ENCODE assay signal across 21 cellular contexts in the genomic region with DNA sequence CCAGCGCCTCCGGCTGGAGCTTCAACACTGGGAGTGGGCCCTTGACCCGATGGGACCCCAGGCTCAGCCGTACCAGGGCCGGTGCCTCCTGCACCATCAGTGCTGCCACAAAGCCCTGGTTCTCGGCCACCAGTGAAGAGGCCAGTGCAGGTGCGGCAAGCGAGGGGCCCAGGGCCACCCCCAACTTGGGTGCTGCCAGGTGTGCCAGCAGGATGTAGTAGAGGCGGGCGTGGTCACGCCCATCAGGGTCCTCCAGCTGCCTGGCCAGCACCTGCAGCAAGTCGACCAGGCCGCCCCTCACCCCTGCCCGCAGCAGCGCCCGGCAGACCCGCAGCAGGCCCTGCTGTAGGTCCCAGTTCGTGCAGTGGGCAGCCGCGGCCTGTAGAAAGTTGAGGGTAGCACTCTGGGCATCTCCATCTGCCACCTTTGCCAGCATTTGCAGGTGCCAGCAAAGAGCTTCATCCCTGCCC. TPM values are rescaled to one million over a fixed set of nuclear protein-coding genes. Genes with fewer than 3 reads are reported as not detected.
DNase-seq lines count a peak whose midpoint lies in the region; ATAC-seq and TF ChIP-seq lines count a peak whose summit lies in the region.
"Had no signal": no experiment of that assay in that cellular context is flagged by ENCODE, and none has a peak within 500 bp of the region (broad histone marks: within the 10 kb centered on the region; RNA-seq: fewer than 3 reads in every experiment).

No MANE protein-coding gene starts in this region.

- BruUV-seq in PC-3 (replicated peaks; lab: Mats Ljungman, UMichigan), result no TSS peak
- no TSS peak for BruUV-seq in PC-9 (replicated peaks; lab: Mats Ljungman, UMichigan)

- POLR2A ChIA-PET in activated CD4-positive, alpha-beta memory T cell treated with anti-CD3 and anti-CD28 coated beads, Interleukin-2, amount 10 ng/mL, durations not matched to agents 7 days and 5 days (lab: Charles Lee), result interaction anchor here (2.0 to 5.3 kb wide), 4 partner anchors 40 to 80 kb away, joined by 11 to 32 read pairs (median 28); a partner anchor contains a TSS
- POLR2A ChIA-PET in activated CD4-positive, alpha-beta memory T cell treated with anti-CD3 and anti-CD28 coated beads for 36 hours (lab: Charles Lee), result interaction anchor here (2.0 kb wide), 1 partner anchor 81 kb away, joined by 7 read pairs; no protein-coding TSS in a partner anchor
- POLR2A ChIA-PET in PC-3 (lab: Charles Lee; ENCODE audit: unreplicated experiment) (no interaction called here), PC-9 (lab: Charles Lee; ENCODE audit: unreplicated experiment) (no interaction called here)

- peaks cover 22% of the 10 kb centered on the region for H4K20me1 ChIP-seq in PC-3 (ENCODE audit: low read length)
- no peaks in the 10 kb centered on the region; the same call in 1 of the 2 replicates for H4K20me1 ChIP-seq in PC-9 (ENCODE audit: insufficient read depth)

- CTCF ChIA-PET in activated CD4-positive, alpha-beta memory T cell treated with anti-CD3 and anti-CD28 coated beads, Interleukin-2, amount 10 ng/mL, durations not matched to agents 7 days and 5 days (lab: Charles Lee), result interaction anchor here (0.9 to 5.3 kb wide), 9 partner anchors 8 to 244 kb away, joined by 4 to 126 read pairs (median 18); a partner anchor contains a TSS
- CTCF ChIA-PET in activated CD4-positive, alpha-beta memory T cell treated with anti-CD3 and anti-CD28 coated beads for 36 hours (lab: Charles Lee), result interaction anchor here (1.2 to 6.7 kb wide), 17 partner anchors 8 to 210 kb away, joined by 3 to 126 read pairs (median 16); a partner anchor contains a TSS
- CTCF ChIA-PET in PC-3 (lab: Charles Lee), result interaction anchor here (1.8 kb wide), 1 partner anchor 208 kb away, joined by 4 read pairs; no protein-coding TSS in a partner anchor
- CTCF ChIA-PET in PC-9 (lab: Charles Lee), result interaction anchor here (0.8 to 2.7 kb wide), 5 partner anchors 15 to 66 kb away, joined by 3 to 22 read pairs (median 12); a partner anchor contains a TSS

- TF ChIP-seq CTCF in PC-3 (conservative IDR thresholded peaks at IDR 0.05; ENCODE audit: low read depth, low read length), result no peak
- TF ChIP-seq CTCF in spleen (IDR thresholded peaks at IDR 0.05 in 8 of 11, conservative IDR thresholded peaks at IDR 0.05 in 3 of 11), result no peak
- no peak for TF ChIP-seq CTCF in natural killer cell (IDR thresholded peaks at IDR 0.05)
- TF ChIP-seq CTCF in PC-9 (conservative IDR thresholded peaks at IDR 0.05), result no peak

- peak overlapping the region; percentile 96 for H3K4me2 ChIP-seq in PC-3 (ENCODE audit: low read length)
- no peak overlapping the region for H3K4me2 ChIP-seq in PC-9

- peaks cover 15% of the 10 kb centered on the region for H3K4me1 Mint-ChIP-seq in activated CD4-positive, alpha-beta memory T cell treated with anti-CD3 and anti-CD28 coated beads, Interleukin-2, amount 10 ng/mL, durations not matched to agents 7 days and 5 days
- peaks cover 16% of the 10 kb centered on the region for H3K4me1 Mint-ChIP-seq in activated CD4-positive, alpha-beta memory T cell treated with anti-CD3 and anti-CD28 coated beads for 36 hours (ENCODE audit: low read depth)
- peaks cover 13 to 14% of the 10 kb centered on the region in 2 donors for H3K4me1 Mint-ChIP-seq in effector memory CD8-positive, alpha-beta T cell (ENCODE audit: low read depth in 2 of 2)
- H3K4me1 Mint-ChIP-seq in natural killer cell, result peaks cover 6 to 20% of the 10 kb centered on the region in 2 donors
- H3K4me1 Mint-ChIP-seq: endodermal cell had no signal

- H3K4me1 ChIP-seq in PC-3 (ENCODE audit: insufficient read depth, low read length), result peaks cover 23% of the 10 kb centered on the region
- peaks cover 9 to 76% (median 50%) of the 10 kb centered on the region in 6 donors for H3K4me1 ChIP-seq in spleen
- peaks cover 28% of the 10 kb centered on the region for H3K4me1 ChIP-seq in PC-9 (replicated peaks; ENCODE audit: insufficient read depth)

- intact Hi-C loops in activated CD4-positive, alpha-beta memory T cell treated with anti-CD3 and anti-CD28 coated beads for 36 hours (cut with micrococcal nuclease), result no loop called here
- intact Hi-C loops in PC-3 (cut with micrococcal nuclease), result no loop called here
- intact Hi-C loops in spleen (cut with DNase I; ENCODE audit: low total_unique reads), result loop anchor here (10.0 kb wide), 1 partner anchor 54 kb away; a partner anchor contains a TSS
- intact Hi-C loops in natural killer cell (cut with micrococcal nuclease), result no loop called here
- intact Hi-C loops in PC-9 (cut with micrococcal nuclease; ENCODE audit: unreplicated experiment), result no loop called here

- H3K27ac ChIP-seq in PC-3 (ENCODE audit: low read length), result no peak overlapping the region
- peak overlapping the region in 6 of 8 donors; percentile 89 to 97 (median 92) for H3K27ac ChIP-seq in spleen
- no peak overlapping the region for H3K27ac ChIP-seq in PC-9
- H3K27ac ChIP-seq: adrenal gland, psoas muscle, thoracic aorta had no signal

- H3K9me2 ChIP-seq in PC-3 (replicated peaks; ENCODE audit: low read length) (no peaks in the 10 kb centered on the region), PC-9 (ENCODE audit: insufficient read depth) (no peaks in the 10 kb centered on the region)

- peaks cover 7% of the 10 kb centered on the region for H3K27me3 Mint-ChIP-seq in activated CD4-positive, alpha-beta memory T cell treated with anti-CD3 and anti-CD28 coated beads, Interleukin-2, amount 10 ng/mL, durations not matched to agents 7 days and 5 days
- no peaks in the 10 kb centered on the region for H3K27me3 Mint-ChIP-seq in activated CD4-positive, alpha-beta memory T cell treated with anti-CD3 and anti-CD28 coated beads for 36 hours
- no peaks in the 10 kb centered on the region for H3K27me3 Mint-ChIP-seq in effector memory CD8-positive, alpha-beta T cell
- H3K27me3 Mint-ChIP-seq in natural killer cell (ENCODE audit: low read depth in 2 of 2), result no peaks in the 10 kb centered on the region
- H3K27me3 Mint-ChIP-seq: CD4-positive, CD25-positive, alpha-beta regulatory T cell had no signal

- H3F3A ChIP-seq in PC-3 (ENCODE audit: low read length, unreplicated experiment), result no peaks in the 10 kb centered on the region
- peaks cover 33% of the 10 kb centered on the region for H3F3A ChIP-seq in PC-9 (ENCODE audit: insufficient read depth, low read depth)

- DNase-seq in activated CD4-positive, alpha-beta memory T cell treated with anti-CD3 and anti-CD28 coated beads, Interleukin-2, amount 10 ng/mL, durations not matched to agents 7 days and 5 days, result peak; percentile 15
- DNase-seq in activated CD4-positive, alpha-beta memory T cell treated with anti-CD3 and anti-CD28 coated beads for 36 hours, result no peak
- DNase-seq in PC-3 (no peak), spleen (no peak), natural killer cell (no peak), PC-9 (no peak)
- DNase-seq in effector memory CD8-positive, alpha-beta T cell, result no peak
- DNase-seq: 8988T; CD4-positive, CD25-positive, alpha-beta regulatory T cell; left colon; NCI-H2029; NCI-H526 treated with DMSO at 0.1 percent for 48 hours; psoas muscle had no signal

- H3K9ac ChIP-seq in PC-3 (ENCODE audit: low read length), result no peak overlapping the region

- H3K4me3 ChIP-seq in PC-3 (ENCODE audit: low read length) (peak overlapping the region; percentile 84; the same call in 1 of the 2 replicates), spleen (peak overlapping the region in 6 of 8 donors; percentile 60 to 99 (median 88)), PC-9 (no peak overlapping the region)

- H3K36me3 ChIP-seq in PC-3 (ENCODE audit: low read depth, low read length), result peaks cover 19% of the 10 kb centered on the region; the same call in 1 of the 2 replicates
- H3K36me3 ChIP-seq in spleen, result peaks cover 0 to 35% (median 22%) of the 10 kb centered on the region in 6 donors
- H3K36me3 ChIP-seq in PC-9 (ENCODE audit: low read depth), result 0 out of 2 replicates have a peak, but pooled peaks cover 3% of the 10 kb centered on the region

- no peak for TF ChIP-seq POLR2A in spleen (IDR thresholded peaks at IDR 0.05)

- H2AFZ ChIP-seq in PC-3 (ENCODE audit: low read length) (no peak overlapping the region), PC-9 (no peak overlapping the region)

- H3K9me3 ChIP-seq in PC-3 (ENCODE audit: low read length) (no peaks in the 10 kb centered on the region), spleen (no peaks in the 10 kb centered on the region), PC-9 (ENCODE audit: insufficient read depth, low read depth) (no peaks in the 10 kb centered on the region)
- H3K9me3 ChIP-seq: adrenal gland, psoas muscle, thoracic aorta had no signal

- H3K79me2 ChIP-seq in PC-3 (ENCODE audit: low read length) (peaks cover 44% of the 10 kb centered on the region), PC-9 (ENCODE audit: low read depth) (peaks cover 13% of the 10 kb centered on the region)

- ATAC-seq in PC-3 (no peak), GM18907 (IDR thresholded peaks at IDR 0.05; ENCODE audit: unreplicated experiment) (no peak), natural killer cell (no peak)
- no peak for ATAC-seq in effector memory CD8-positive, alpha-beta T cell (replicated peaks)
- ATAC-seq: left colon, psoas muscle had no signal

- H3K27ac Mint-ChIP-seq in activated CD4-positive, alpha-beta memory T cell treated with anti-CD3 and anti-CD28 coated beads, Interleukin-2, amount 10 ng/mL, durations not matched to agents 7 days and 5 days, result no peak overlapping the region
- no peak overlapping the region for H3K27ac Mint-ChIP-seq in activated CD4-positive, alpha-beta memory T cell treated with anti-CD3 and anti-CD28 coated beads for 36 hours
- no peak overlapping the region for H3K27ac Mint-ChIP-seq in effector memory CD8-positive, alpha-beta T cell
- H3K27ac Mint-ChIP-seq in natural killer cell, result no peak overlapping the region
- H3K27ac Mint-ChIP-seq: endodermal cell had no signal

- H3K36me3 Mint-ChIP-seq in activated CD4-positive, alpha-beta memory T cell treated with anti-CD3 and anti-CD28 coated beads, Interleukin-2, amount 10 ng/mL, durations not matched to agents 7 days and 5 days (ENCODE audit: low read depth), result peaks cover 16% of the 10 kb centered on the region
- H3K36me3 Mint-ChIP-seq in activated CD4-positive, alpha-beta memory T cell treated with anti-CD3 and anti-CD28 coated beads for 36 hours, result no peaks in the 10 kb centered on the region
- peaks cover 21% of the 10 kb centered on the region for H3K36me3 Mint-ChIP-seq in effector memory CD8-positive, alpha-beta T cell (ENCODE audit: insufficient read depth)
- H3K36me3 Mint-ChIP-seq in natural killer cell, result no peaks in the 10 kb centered on the region

- no peaks in the 10 kb centered on the region for H3K9me3 Mint-ChIP-seq in activated CD4-positive, alpha-beta memory T cell treated with anti-CD3 and anti-CD28 coated beads, Interleukin-2, amount 10 ng/mL, durations not matched to agents 7 days and 5 days
- no peaks in the 10 kb centered on the region for H3K9me3 Mint-ChIP-seq in activated CD4-positive, alpha-beta memory T cell treated with anti-CD3 and anti-CD28 coated beads for 36 hours
- no peaks in the 10 kb centered on the region for H3K9me3 Mint-ChIP-seq in effector memory CD8-positive, alpha-beta T cell
- H3K9me3 Mint-ChIP-seq in natural killer cell, result no peaks in the 10 kb centered on the region
- H3K9me3 Mint-ChIP-seq: CD4-positive, CD25-positive, alpha-beta regulatory T cell; endodermal cell had no signal

- 90 to 100% (median 96%) methylated on average over 2 to 20 of the region's 20 CpGs for WGBS in spleen, 5 donors

- no peak overlapping the region for H3K4me3 Mint-ChIP-seq in activated CD4-positive, alpha-beta memory T cell treated with anti-CD3 and anti-CD28 coated beads, Interleukin-2, amount 10 ng/mL, durations not matched to agents 7 days and 5 days
- no peak overlapping the region for H3K4me3 Mint-ChIP-seq in activated CD4-positive, alpha-beta memory T cell treated with anti-CD3 and anti-CD28 coated beads for 36 hours
- H3K4me3 Mint-ChIP-seq in effector memory CD8-positive, alpha-beta T cell, result peak overlapping the region; percentile 89 to 90
- no peak overlapping the region for H3K4me3 Mint-ChIP-seq in natural killer cell

- no peaks in the 10 kb centered on the region for H3K27me3 ChIP-seq in PC-3 (ENCODE audit: low read length)
- no peaks in the 10 kb centered on the region for H3K27me3 ChIP-seq in spleen (replicated peaks in 1 of 7)
- no peaks in the 10 kb centered on the region for H3K27me3 ChIP-seq in PC-9 (ENCODE audit: insufficient read depth, low read depth)
- H3K27me3 ChIP-seq: adrenal gland had no signal

RNA-seq across cellular contexts. Expression of a gene that starts 2.3 kb away (rescaled TPM):
- 10 to 100 TPM; 21.2 to 21.5 TPM for total RNA-seq in activated CD4-positive, alpha-beta memory T cell treated with anti-CD3 and anti-CD28 coated beads, Interleukin-2, amount 10 ng/mL, durations not matched to agents 7 days and 5 days
- total RNA-seq in activated CD4-positive, alpha-beta memory T cell treated with anti-CD3 and anti-CD28 coated beads for 36 hours, result 10 to 100 TPM; 13.6 to 14.5 TPM
- total RNA-seq in PC-3 (2014; rRNA removed) (24.2 and 31.4 TPM in 2 replicates), spleen (10 to 100 TPM; 28.9 to 58.9 (median 33.1) TPM), natural killer cell (10 to 100 TPM; 13.9 to 22.5 (median 21.3) TPM), PC-9 (2021) (20.8 and 28.0 TPM in 2 replicates)
- 10 to 100 TPM in 1 of 3 donors, 1 to 10 TPM in 2; 2.8 to 12.6 (median 3.3) TPM for polyA plus RNA-seq in spleen

RNA-seq across cellular contexts. Expression of a gene that starts 8.4 kb away (rescaled TPM):
- total RNA-seq in activated CD4-positive, alpha-beta memory T cell treated with anti-CD3 and anti-CD28 coated beads, Interleukin-2, amount 10 ng/mL, durations not matched to agents 7 days and 5 days, result not detected
- not detected for total RNA-seq in activated CD4-positive, alpha-beta memory T cell treated with anti-CD3 and anti-CD28 coated beads for 36 hours
- total RNA-seq in PC-3 (2014; rRNA removed) (17.1 and 18.1 TPM in 2 replicates), spleen (under 1 TPM in 2 of 7 donors, not detected in 5; 0.14 to 0.47 TPM), natural killer cell (under 1 TPM in 2 of 3 donors, not detected in 1; 0.11 to 0.12 TPM), PC-9 (2021) (10.2 and 10.5 TPM in 2 replicates)
- under 1 TPM in 2 of 3 donors, not detected in 1; 0.03 to 0.06 TPM for polyA plus RNA-seq in spleen
- total RNA-seq: adrenal gland; cardiac septum; CD4-positive, CD25-positive, alpha-beta regulatory T cell; Daoy; M059J; myocyte; psoas muscle had no signal
- polyA plus RNA-seq: CD4-positive, CD25-positive, alpha-beta regulatory T cell had no signal

RNA-seq across cellular contexts. Expression of a gene that starts 55.3 kb away (rescaled TPM):
- total RNA-seq in activated CD4-positive, alpha-beta memory T cell treated with anti-CD3 and anti-CD28 coated beads, Interleukin-2, amount 10 ng/mL, durations not matched to agents 7 days and 5 days, result 1 to 10 TPM in 1 of 2 experiments, under 1 TPM in 1; 0.83 to 1.6 TPM
- 1 to 10 TPM; 2.0 to 2.7 TPM for total RNA-seq in activated CD4-positive, alpha-beta memory T cell treated with anti-CD3 and anti-CD28 coated beads for 36 hours
- total RNA-seq in PC-3 (2014; rRNA removed) (not detected in 2 replicates), spleen (1 to 10 TPM in 2 of 7 donors, under 1 TPM in 3, not detected in 2; 0.22 to 1.2 (median 0.77) TPM), natural killer cell (1 to 10 TPM in 1 of 3 donors, under 1 TPM in 2; 0.31 to 2.0 (median 0.54) TPM), PC-9 (2021) (not detected in 2 replicates)
- 1 to 10 TPM in 1 of 3 donors, under 1 TPM in 2; 0.45 to 1.5 (median 0.89) TPM for polyA plus RNA-seq in spleen
- total RNA-seq: Daoy, M059J, psoas muscle had no signal

RNA-seq across cellular contexts. Expression of a gene that starts 57.9 kb away (rescaled TPM):
- 10 to 100 TPM; 80.3 to 81.9 TPM for total RNA-seq in activated CD4-positive, alpha-beta memory T cell treated with anti-CD3 and anti-CD28 coated beads, Interleukin-2, amount 10 ng/mL, durations not matched to agents 7 days and 5 days
- total RNA-seq in activated CD4-positive, alpha-beta memory T cell treated with anti-CD3 and anti-CD28 coated beads for 36 hours, result 100 to 1,000 TPM in 1 of 2 experiments, 10 to 100 TPM in 1; 98.4 to 105 TPM
- total RNA-seq in PC-3 (2014; rRNA removed) (96.2 and 172 TPM in 2 replicates), spleen (100 to 1,000 TPM in 2 of 7 donors, 10 to 100 TPM in 5; 51.0 to 141 (median 54.4) TPM), natural killer cell (10 to 100 TPM; 34.6 to 45.6 (median 38.5) TPM), PC-9 (2021) (31.8 and 42.4 TPM in 2 replicates)
- polyA plus RNA-seq in spleen, result 100 to 1,000 TPM in 2 of 3 donors, 10 to 100 TPM in 1; 56.3 to 124 (median 112) TPM

Comparison
In these comparisons a context has a peak if more than half of its experiments do, and no peak if none do; other contexts are left out.
1. H3K4me3 Mint-ChIP-seq: peak in effector memory CD8-positive, alpha-beta T cell (2 of 2); none in activated CD4-positive, alpha-beta memory T cell treated with anti-CD3 and anti-CD28 coated beads, Interleukin-2, amount 10 ng/mL, durations not matched to agents 7 days and 5 days (single experiment), activated CD4-positive, alpha-beta memory T cell treated with anti-CD3 and anti-CD28 coated beads for 36 hours (single experiment) and natural killer cell (single experiment).
2. H3K27ac ChIP-seq: peak in spleen (6 of 8); none in PC-3 (single experiment) and PC-9 (single experiment).
3. POLR2A ChIA-PET loops: an anchor here in activated CD4-positive, alpha-beta memory T cell treated with anti-CD3 and anti-CD28 coated beads, Interleukin-2, amount 10 ng/mL, durations not matched to agents 7 days and 5 days (2.0 to 5.3 kb wide) and activated CD4-positive, alpha-beta memory T cell treated with anti-CD3 and anti-CD28 coated beads for 36 hours (2.0 kb wide); none called in PC-3 and PC-9.